9 cellular contexts compared by ENCODE assay signal in the genomic region with DNA sequence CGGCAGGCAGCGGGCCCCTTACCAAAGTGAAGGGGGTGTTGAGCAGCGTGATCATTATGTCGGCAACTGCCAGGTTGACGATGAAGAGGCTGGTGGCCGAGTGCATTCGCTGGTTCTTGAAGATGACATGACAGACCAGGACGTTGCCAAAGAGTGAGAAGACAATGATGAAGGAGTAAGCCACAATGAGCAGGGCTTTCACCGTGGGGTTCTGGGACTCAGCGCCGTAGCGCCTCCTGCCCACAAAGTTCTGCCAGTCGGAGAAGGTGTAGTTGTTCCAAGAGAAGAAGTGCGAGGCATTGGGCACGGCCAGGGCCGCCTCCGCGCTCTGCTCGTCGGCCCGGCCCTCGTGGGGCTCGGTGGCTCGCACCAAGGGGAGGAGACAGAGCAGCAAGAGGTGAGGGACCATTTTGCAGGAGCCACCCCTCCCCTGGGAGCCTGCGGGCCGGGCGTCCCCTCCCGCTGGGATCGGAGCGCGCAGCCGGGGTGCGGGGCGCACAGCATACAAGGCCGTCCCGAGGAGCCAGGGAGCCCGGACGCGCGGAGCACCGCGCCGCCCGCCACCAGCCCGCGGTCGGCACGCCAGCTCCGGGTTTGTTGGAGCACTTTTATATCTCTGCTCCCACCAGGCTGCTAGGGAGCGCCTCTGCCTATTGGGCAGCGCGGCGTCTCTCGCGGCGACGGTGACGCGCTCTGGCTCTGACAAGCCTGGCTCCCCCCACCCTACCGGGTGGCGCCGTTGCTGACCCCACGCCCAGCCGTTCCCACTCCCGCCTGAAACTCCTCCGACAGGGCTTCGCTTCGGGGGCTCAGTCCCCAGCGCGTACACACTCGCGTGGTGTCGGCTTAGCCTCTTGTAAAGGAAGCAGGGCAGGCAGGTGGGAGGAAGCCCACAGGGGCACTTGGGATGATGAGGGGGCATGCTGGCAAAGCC. TPM values are rescaled to one million over a fixed set of nuclear protein-coding genes. Genes with fewer than 3 reads are reported as not detected.
DNase-seq lines count a peak whose midpoint lies in the region; ATAC-seq and TF ChIP-seq lines count a peak whose summit lies in the region.
"Had no signal": no experiment of that assay in that cellular context is flagged by ENCODE, and none has a peak within 500 bp of the region (broad histone marks: within the 10 kb centered on the region; RNA-seq: fewer than 3 reads in every experiment).

Gene GPR83 (minus strand): TSS at position 581 of the 934 bp plus-strand sequence. CDS start 172 bp downstream, at position 409.

- H3K27me3 ChIP-seq in PC-3 (ENCODE audit: low read length) = no peaks in the 10 kb centered on the region

- H3K9me3 ChIP-seq in PC-3 (ENCODE audit: low read length) = no peaks in the 10 kb centered on the region
- H3K9me3 ChIP-seq: transverse colon had no signal

- H3K79me2 ChIP-seq in PC-3 (ENCODE audit: low read length) = no peaks in the 10 kb centered on the region

- H3K4me3 Mint-ChIP-seq in mesothelial cell of epicardium = peak within 1 kb of the TSS; percentile 67

- peaks cover 7% of the 10 kb centered on the region; the same call in 1 of the 2 replicates for H3K4me1 ChIP-seq in PC-3 (ENCODE audit: insufficient read depth, low read length)

- TF ChIP-seq EP300 in Ishikawa (IDR thresholded peaks at IDR 0.05; ENCODE audit: borderline replicate concordance) = no peak

- H4K20me1 ChIP-seq in PC-3 (ENCODE audit: low read length) = no peaks in the 10 kb centered on the region

- DNase-seq in AG04449 (ENCODE audit: low read depth, low spot score) = no peak
- peak; percentile 74 for DNase-seq in ecto neural progenitor cell (ENCODE audit: low spot score)
- peak in 1 of 2 experiments; percentile 53 for DNase-seq in mesothelial cell of epicardium (ENCODE audit: low spot score in 2 of 2, unreplicated experiment in 2 of 2)
- no peak for DNase-seq in PC-3
- DNase-seq: transverse colon had no signal

- H3K4me3 ChIP-seq in AG04449 (ENCODE audit: low read depth, low read length) (peak within 1 kb of the TSS; percentile 53), PC-3 (ENCODE audit: low read length) (no peak within 1 kb of the TSS)

- H3K4me2 ChIP-seq in PC-3 (ENCODE audit: low read length) = no peak within 1 kb of the TSS

- H3K27ac ChIP-seq in PC-3 (ENCODE audit: low read length) = no peak within 1 kb of the TSS
- H3K27ac ChIP-seq: transverse colon had no signal

- CTCF ChIA-PET in AG04449 (lab: Yijun Ruan, JAX) = no interaction called here
- CTCF ChIA-PET in PC-3 (lab: Charles Lee) = no interaction called here

- no peak within 1 kb of the TSS for H3K27ac Mint-ChIP-seq in mesothelial cell of epicardium

- no peaks in the 10 kb centered on the region for H3K36me3 ChIP-seq in PC-3 (ENCODE audit: low read depth, low read length)
- H3K36me3 ChIP-seq: transverse colon had no signal

- TF ChIP-seq RAD21 in Ishikawa (IDR thresholded peaks at IDR 0.05; ENCODE audit: low read depth) = no peak

- peaks cover 10% of the 10 kb centered on the region for H3K4me1 Mint-ChIP-seq in mesothelial cell of epicardium

- H3K36me3 Mint-ChIP-seq in mesothelial cell of epicardium = no peaks in the 10 kb centered on the region

- no peaks in the 10 kb centered on the region for H3F3A ChIP-seq in PC-3 (ENCODE audit: low read length, unreplicated experiment)

- peaks cover 4% of the 10 kb centered on the region for H3K9me3 Mint-ChIP-seq in mesothelial cell of epicardium

- no TSS peak for BruUV-seq in PC-3 (replicated peaks; lab: Mats Ljungman, UMichigan)

- no peak within 1 kb of the TSS for H2AFZ ChIP-seq in PC-3 (ENCODE audit: low read length)

- H3K9me2 ChIP-seq in PC-3 (replicated peaks; ENCODE audit: low read length) = no peaks in the 10 kb centered on the region

- POLR2A ChIA-PET in AG04449 (lab: Yijun Ruan, JAX) = interaction anchor here (0.6 kb wide), 1 partner anchor 217 kb away, joined by 3 read pairs; no protein-coding TSS in a partner anchor
- POLR2A ChIA-PET in PC-3 (lab: Charles Lee; ENCODE audit: unreplicated experiment) = no interaction called here

- intact Hi-C loops in PC-3 (cut with micrococcal nuclease) = no loop called here

- TF ChIP-seq CTCF in AG04449 (IDR thresholded peaks at IDR 0.05; ENCODE audit: insufficient read depth, low read length, missing control alignments) (no peak), mesothelial cell of epicardium (IDR thresholded peaks at IDR 0.05; ENCODE audit: unreplicated experiment) (no peak), PC-3 (conservative IDR thresholded peaks at IDR 0.05; ENCODE audit: low read depth, low read length) (no peak)

- H3K9ac ChIP-seq in PC-3 (ENCODE audit: low read length) = no peak within 1 kb of the TSS

- no peak for ATAC-seq in HG02970 (IDR thresholded peaks at IDR 0.05; ENCODE audit: low FRiP score, unreplicated experiment)
- no peak for ATAC-seq in HG03139 (IDR thresholded peaks at IDR 0.05; ENCODE audit: unreplicated experiment)
- ATAC-seq in PC-3 = no peak
- no peak for ATAC-seq in HG02981 (IDR thresholded peaks at IDR 0.05; ENCODE audit: unreplicated experiment)

- H3K27me3 Mint-ChIP-seq in mesothelial cell of epicardium (ENCODE audit: low read depth) = peaks cover 86% of the 10 kb centered on the region

TF ChIP-seq in Ishikawa, 13 proteins besides CTCF, POLR2A, EP300 and RAD21:
- TF ChIP-seq, protein P1, sequence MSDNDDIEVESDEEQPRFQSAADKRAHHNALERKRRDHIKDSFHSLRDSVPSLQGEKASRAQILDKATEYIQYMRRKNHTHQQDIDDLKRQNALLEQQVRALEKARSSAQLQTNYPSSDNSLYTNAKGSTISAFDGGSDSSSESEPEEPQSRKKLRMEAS (IDR thresholded peaks at IDR 0.05) = peak; percentile 72
- TF ChIP-seq ZBTB7A (IDR thresholded peaks at IDR 0.05; ENCODE audit: low read depth) (0 out of 2 replicates have a peak, but pooled peaks have one; percentile 26), EGR1 (IDR thresholded peaks at IDR 0.05) (no peak)

RNA-seq across cellular contexts. Expression of gene GPR83, which starts in this region (rescaled TPM):
- total RNA-seq in mesothelial cell of epicardium (0.09 to 0.18 TPM (median 0.11 TPM) in 3 replicates), PC-3 (2014; rRNA removed) (not detected in 2 replicates)
